In genomic region chr10:44968887-44969400, GRCh38 we compare ENCODE assay signal across 11 cellular contexts. TPM values are rescaled to one million over a fixed set of nuclear protein-coding genes. Genes with fewer than 3 reads are reported as not detected.
DNase-seq lines count a peak whose midpoint lies in the region; ATAC-seq and TF ChIP-seq lines count a peak whose summit lies in the region.
"Had no signal": no experiment of that assay in that cellular context is flagged by ENCODE, and none has a peak within 500 bp of the region (broad histone marks: within the 10 kb centered on the region; RNA-seq: fewer than 3 reads in every experiment).

No MANE protein-coding gene starts in this region.

- no peaks in the 10 kb centered on the region for H3K9me3 Mint-ChIP-seq in nephron
- H3K9me3 Mint-ChIP-seq: CD4-positive, alpha-beta T cell had no signal

- 69 to 78% methylated on average over 6 of the region's 6 CpGs for WGBS in body of pancreas, 2 donors

- peak overlapping the region; percentile 73 for H3K4me2 ChIP-seq in BLaER1

- H3K36me3 ChIP-seq in BLaER1 (peaks cover 35% of the 10 kb centered on the region), HEK293 (ENCODE audit: control insufficient read depth in 2 of 2, insufficient read depth in 1 of 2, low read length in 2 of 2) (peaks cover 0 to 17% of the 10 kb centered on the region in 2 experiments; a peak in 1 of 3 replicates), body of pancreas (replicated peaks in 1 of 2; ENCODE audit: insufficient read depth in 1 of 2, low read depth in 2 of 2) (peaks cover 0 to 4% of the 10 kb centered on the region in 2 donors)

- H3K36me3 Mint-ChIP-seq in nephron (ENCODE audit: low read depth): peaks cover 34% of the 10 kb centered on the region

- peak in 1 of 3 donors; percentile 4 for TF ChIP-seq POLR2A in body of pancreas (IDR thresholded peaks at IDR 0.05)

- H3K4me3 ChIP-seq in BLaER1: no peak overlapping the region
- no peak overlapping the region for H3K4me3 ChIP-seq in HEK293 (ENCODE audit: low read depth, low read length)
- H3K4me3 ChIP-seq in body of pancreas: no peak overlapping the region

- POLR2A ChIA-PET in HEK293 (lab: Yijun Ruan, JAX): interaction anchor here (1.2 kb wide), 1 partner anchor 9 kb away, joined by 3 read pairs; the partner anchor contains the start of gene DEPP1

- peaks cover 79% of the 10 kb centered on the region for H3K4me1 ChIP-seq in BLaER1
- peaks cover 7% of the 10 kb centered on the region; the same call in 1 of the 2 replicates for H3K4me1 ChIP-seq in HEK293 (ENCODE audit: control insufficient read depth, insufficient read depth, low read length)
- peaks cover 74% of the 10 kb centered on the region for H3K4me1 ChIP-seq in body of pancreas

- H3K9ac ChIP-seq in BLaER1: peak overlapping the region; percentile 5; the same call in 1 of the 2 replicates

- CTCF ChIA-PET in HEK293 (lab: Yijun Ruan, JAX): interaction anchor here (0.6 to 0.9 kb wide), 2 partner anchors 13 to 15 kb away, joined by 3 to 6 read pairs; no protein-coding TSS in a partner anchor

- H3K9me3 ChIP-seq in BLaER1 (no peaks in the 10 kb centered on the region), HEK293 (ENCODE audit: control insufficient read depth, insufficient read depth, low read depth, low read length) (no peaks in the 10 kb centered on the region), body of pancreas (no peaks in the 10 kb centered on the region)

- no peaks in the 10 kb centered on the region for H4K20me1 ChIP-seq in BLaER1

- H3K4me1 Mint-ChIP-seq in nephron: peaks cover 74% of the 10 kb centered on the region

- 0 out of 2 replicates have a peak overlapping the region, but pooled peaks have one; percentile 74 for H3K27ac ChIP-seq in BLaER1
- no peak overlapping the region for H3K27ac ChIP-seq in HEK293 (ENCODE audit: extremely low read depth, low read depth, low read length)
- peak overlapping the region in 3 of 4 donors; percentile 2 to 89 (median 26) for H3K27ac ChIP-seq in body of pancreas

- DNase-seq in body of pancreas (peak in 1 of 4 donors; percentile 6), germinal center (ENCODE audit: low spot score) (no peak), NCI-H345 (lab: John Stamatoyannopoulos, UW) (no peak), DMS79 (lab: John Stamatoyannopoulos, UW) (no peak)
- DNase-seq: activated CD8-positive, alpha-beta memory T cell treated with anti-CD3 and anti-CD28 coated beads, Interleukin-2, amount 50 U/mL, for 4 hours; CD4-positive, alpha-beta T cell; NCI-H1417 treated with DMSO at 0.1 percent for 48 hours had no signal

- no peaks in the 10 kb centered on the region for H3K27me3 Mint-ChIP-seq in nephron (ENCODE audit: low read depth)
- H3K27me3 Mint-ChIP-seq: CD4-positive, alpha-beta T cell had no signal

- ATAC-seq in body of pancreas (no peak), HG02798 (IDR thresholded peaks at IDR 0.05; ENCODE audit: poor library complexity, unreplicated experiment) (no peak)

- intact Hi-C loops in body of pancreas (cut with DNase I): no loop called here

- no peaks in the 10 kb centered on the region for H3K27me3 ChIP-seq in BLaER1
- H3K27me3 ChIP-seq in body of pancreas: no peaks in the 10 kb centered on the region

- peak overlapping the region; percentile 1 to 3 (median 2) for H3K27ac Mint-ChIP-seq in nephron
- H3K27ac Mint-ChIP-seq: CD4-positive, alpha-beta T cell had no signal

- TF ChIP-seq CTCF in HEK293 (tag by site-specific recombination; IDR thresholded peaks at IDR 0.05): no peak
- no peak for TF ChIP-seq CTCF in body of pancreas (IDR thresholded peaks at IDR 0.05)
- TF ChIP-seq CTCF in nephron (IDR thresholded peaks at IDR 0.05; ENCODE audit: unreplicated experiment in 3 of 3): no peak

- peak overlapping the region in 1 of 3 experiments; percentile 0 for H3K4me3 Mint-ChIP-seq in nephron
- H3K4me3 Mint-ChIP-seq: CD4-positive, alpha-beta T cell had no signal

TF ChIP-seq in HEK293, 187 proteins besides CTCF, POLR2A, EP300 and RAD21 (continues in another document):
- TF ChIP-seq ZNF571 (tag by site-specific recombination; IDR thresholded peaks at IDR 0.05) (no peak), ZNF768 (tag by site-specific recombination; IDR thresholded peaks at IDR 0.05) (no peak), ZSCAN23 (tag by site-specific recombination; IDR thresholded peaks at IDR 0.05) (no peak), ZNF354C (tag by site-specific recombination; IDR thresholded peaks at IDR 0.05; ENCODE audit: borderline replicate concordance, low read depth) (no peak), ZNF362 (tag by site-specific recombination; IDR thresholded peaks at IDR 0.05) (no peak), ZNF548 (tag by site-specific recombination; IDR thresholded peaks at IDR 0.05) (no peak), ZBTB17 (tag by site-specific recombination; IDR thresholded peaks at IDR 0.05) (no peak), ZNF18 (tag by site-specific recombination; IDR thresholded peaks at IDR 0.05) (0 out of 2 replicates have a peak, but pooled peaks have one; percentile 59), ZFP37 (tag by site-specific recombination; IDR thresholded peaks at IDR 0.05) (no peak), ZFHX2 (tag by site-specific recombination; conservative IDR thresholded peaks at IDR 0.05) (0 out of 2 replicates have a peak, but pooled peaks have one; percentile 7), ZNF16 (tag by site-specific recombination; IDR thresholded peaks at IDR 0.05; ENCODE audit: low read depth) (no peak), ZSCAN16 (tag by site-specific recombination; IDR thresholded peaks at IDR 0.05) (no peak), ZNF473 (tag by site-specific recombination; IDR thresholded peaks at IDR 0.05) (no peak), PRDM1 (tag by site-specific recombination; IDR thresholded peaks at IDR 0.05) (no peak), ZNF837 (tag by site-specific recombination; IDR thresholded peaks at IDR 0.05) (no peak), ZNF155 (tag by site-specific recombination; IDR thresholded peaks at IDR 0.05) (no peak), GLI4 (tag by site-specific recombination; IDR thresholded peaks at IDR 0.05) (no peak), ZNF629 (tag by site-specific recombination; IDR thresholded peaks at IDR 0.05) (no peak), ZNF549 (tag by site-specific recombination; IDR thresholded peaks at IDR 0.05) (no peak), ZNF248 (tag by site-specific recombination; IDR thresholded peaks at IDR 0.05) (peak; percentile 55; the same call in 1 of the 2 replicates), PBX3 (CRISPR knock-in tag; IDR thresholded peaks at IDR 0.05) (no peak), HOXA7 (CRISPR knock-in tag; IDR thresholded peaks at IDR 0.05; ENCODE audit: borderline replicate concordance) (no peak), ZNF133 (tag by site-specific recombination; IDR thresholded peaks at IDR 0.05) (0 out of 2 replicates have a peak, but pooled peaks have one; percentile 35), ZNF148 (tag by site-specific recombination; IDR thresholded peaks at IDR 0.05; ENCODE audit: borderline replicate concordance) (no peak)

RNA-seq across cellular contexts. Expression of gene RASSF4, which starts 9.3 kb away (rescaled TPM):
- 10 to 100 TPM; 44.5 to 50.8 TPM for total RNA-seq in body of pancreas

RNA-seq across cellular contexts. Expression of gene DEPP1, which starts 9.7 kb away (rescaled TPM):
- 100 to 1,000 TPM; 226 to 230 TPM for total RNA-seq in body of pancreas
- total RNA-seq: CD4-positive, alpha-beta T cell had no signal

RNA-seq across cellular contexts. Expression of gene ZNF22, which starts 31.8 kb away (rescaled TPM):
- total RNA-seq in body of pancreas: 10 to 100 TPM; 12.9 to 30.4 TPM

RNA-seq across cellular contexts. Expression of gene TMEM72, which starts 57.8 kb away (rescaled TPM):
- 10 to 100 TPM in 1 of 2 donors, 1 to 10 TPM in 1; 4.7 to 10.2 TPM for total RNA-seq in body of pancreas
- total RNA-seq: CD4-positive, alpha-beta T cell had no signal
